ENCODE assay signal across 18 cellular contexts in the genomic region with DNA sequence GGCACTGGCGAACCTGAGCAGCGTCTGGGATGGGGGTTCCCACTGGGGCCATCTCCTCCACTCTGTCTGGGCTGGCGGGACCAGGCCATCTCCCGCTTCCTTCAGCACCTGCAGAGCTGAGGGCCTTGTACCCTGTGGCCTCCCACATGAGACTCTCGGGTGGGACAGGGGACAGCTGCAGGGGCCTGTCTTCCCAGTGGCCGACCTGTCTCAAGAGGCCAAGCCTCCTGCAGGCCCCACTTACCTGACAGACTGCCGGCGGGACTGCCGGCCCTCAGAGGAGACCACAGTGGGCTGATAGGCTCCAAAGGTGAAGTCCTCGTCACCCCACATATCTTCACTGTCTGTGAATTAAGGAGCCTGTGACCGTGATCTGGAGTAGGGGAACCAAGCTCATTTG. TPM values are rescaled to one million over a fixed set of nuclear protein-coding genes. Genes with fewer than 3 reads are reported as not detected.
DNase-seq lines count a peak whose midpoint lies in the region; ATAC-seq and TF ChIP-seq lines count a peak whose summit lies in the region.
"Had no signal": no experiment of that assay in that cellular context is flagged by ENCODE, and none has a peak within 500 bp of the region (broad histone marks: within the 10 kb centered on the region; RNA-seq: fewer than 3 reads in every experiment).

No MANE protein-coding gene starts in this region.

- peaks cover 3% of the 10 kb centered on the region for H3K27me3 Mint-ChIP-seq in nephron progenitor cell (ENCODE audit: low read depth, poor library complexity)
- no peaks in the 10 kb centered on the region for H3K27me3 Mint-ChIP-seq in stimulated activated naive CD8-positive, alpha-beta T cell treated with anti-CD3 and anti-CD28 coated beads, Interleukin-15, amount 100 ng/mL, for 72 hours
- no peaks in the 10 kb centered on the region; the same call in 1 of the 2 replicates for H3K27me3 Mint-ChIP-seq in HFFc6 (ENCODE audit: insufficient read depth)
- H3K27me3 Mint-ChIP-seq: CD4-positive, alpha-beta T cell had no signal

- H3K4me3 Mint-ChIP-seq in nephron progenitor cell (no peak overlapping the region), HFFc6 (no peak overlapping the region)
- H3K4me3 Mint-ChIP-seq in stimulated activated naive CD8-positive, alpha-beta T cell treated with anti-CD3 and anti-CD28 coated beads, Interleukin-15, amount 100 ng/mL, for 72 hours, result no peak overlapping the region
- H3K4me3 Mint-ChIP-seq: CD4-positive, alpha-beta T cell; CD8-positive, alpha-beta T cell had no signal

- TF ChIP-seq CTCF in GM13976 (IDR thresholded peaks at IDR 0.05; ENCODE audit: borderline replicate concordance, control extremely low read depth, extremely low read depth, insufficient read depth, missing control alignments) (no peak), RWPE1 (conservative IDR thresholded peaks at IDR 0.05; ENCODE audit: low read depth) (no peak), nephron progenitor cell (IDR thresholded peaks at IDR 0.05) (no peak), HFFc6 (IDR thresholded peaks at IDR 0.05) (no peak)

- H3K4me1 Mint-ChIP-seq in nephron progenitor cell, result peaks cover 24% of the 10 kb centered on the region
- H3K4me1 Mint-ChIP-seq in stimulated activated naive CD8-positive, alpha-beta T cell treated with anti-CD3 and anti-CD28 coated beads, Interleukin-15, amount 100 ng/mL, for 72 hours, result no peaks in the 10 kb centered on the region
- peaks cover 6% of the 10 kb centered on the region; the same call in 1 of the 2 replicates for H3K4me1 Mint-ChIP-seq in HFFc6 (ENCODE audit: low read depth)

- H3K9me3 Mint-ChIP-seq in nephron progenitor cell (no peaks in the 10 kb centered on the region), HFFc6 (no peaks in the 10 kb centered on the region)
- H3K9me3 Mint-ChIP-seq in stimulated activated naive CD8-positive, alpha-beta T cell treated with anti-CD3 and anti-CD28 coated beads, Interleukin-15, amount 100 ng/mL, for 72 hours, result no peaks in the 10 kb centered on the region
- H3K9me3 Mint-ChIP-seq: CD4-positive, alpha-beta T cell; CD8-positive, alpha-beta T cell had no signal

- POLR2A ChIA-PET in RWPE1 (lab: Yijun Ruan, JAX; ENCODE audit: low non-redundant PET), result no interaction called here

- no peak for ATAC-seq in stimulated activated naive CD8-positive, alpha-beta T cell treated with anti-CD3 and anti-CD28 coated beads, Interleukin-15, amount 100 ng/mL, for 72 hours
- ATAC-seq: CD8-positive, alpha-beta T cell had no signal

- CTCF ChIA-PET in RWPE1 (lab: Yijun Ruan, JAX), result interaction anchor here (0.6 kb wide), 1 partner anchor 192 kb away, joined by 3 read pairs; no protein-coding TSS in a partner anchor

- H3K27ac ChIP-seq in RWPE1, result peak overlapping the region; percentile 71
- H3K27ac ChIP-seq: BLaER1, C4-2B had no signal

- in situ Hi-C loops in GM13976 (cut with MboI; ENCODE audit: low sequenced_read_pairs, unreplicated experiment), result no loop called here

- DNase-seq in GM13976 (ENCODE audit: low spot score) (peak; percentile 13), RWPE1 (ENCODE audit: low spot score) (no peak), nephron progenitor cell (no peak), NOMO-1 treated with dmso at 0.1 percent for 144 hours (lab: John Stamatoyannopoulos, UW; ENCODE audit: unreplicated experiment) (no peak), HFFc6 (no peak)
- no peak for DNase-seq in stimulated activated naive CD8-positive, alpha-beta T cell treated with anti-CD3 and anti-CD28 coated beads, Interleukin-15, amount 100 ng/mL, for 72 hours
- no peak for DNase-seq in activated CD4-positive, CD25-positive, alpha-beta regulatory T cell treated with anti-CD3 and anti-CD28 coated beads, Interleukin-2, amount 50 U/mL, for 72 hours
- DNase-seq: 8988T; ACHN; BE2C; Caco-2; Calu3; CD4-positive, alpha-beta T cell; CD8-positive, alpha-beta T cell; DMS79 treated with DMSO at 0.1 percent for 48 hours; GF-D8 had no signal

- peaks cover 5% of the 10 kb centered on the region for H3K36me3 Mint-ChIP-seq in nephron progenitor cell (ENCODE audit: low read depth)
- no peaks in the 10 kb centered on the region; the same call in 1 of the 2 replicates for H3K36me3 Mint-ChIP-seq in HFFc6 (ENCODE audit: low read depth)

- H3K27ac Mint-ChIP-seq in nephron progenitor cell (peak overlapping the region; percentile 42), HFFc6 (no peak overlapping the region)
- no peak overlapping the region for H3K27ac Mint-ChIP-seq in stimulated activated naive CD8-positive, alpha-beta T cell treated with anti-CD3 and anti-CD28 coated beads, Interleukin-15, amount 100 ng/mL, for 72 hours
- H3K27ac Mint-ChIP-seq: CD4-positive, alpha-beta T cell; CD8-positive, alpha-beta T cell had no signal

RNA-seq across cellular contexts. Expression of a gene that starts 15.7 kb away (rescaled TPM):
- 10 to 100 TPM in 1 of 6 experiments, 1 to 10 TPM in 5; 5.6 to 10.1 (median 6.3) TPM for total RNA-seq in HFFc6 (2021; fragmentation: NEBNext Ultra II Directional; extraction: Animal tissue kit (Norgen Biotek cat#: 25700))

RNA-seq across cellular contexts. Expression of a gene that starts 20.4 kb away (rescaled TPM):
- total RNA-seq in HFFc6 (2021; fragmentation: NEBNext Ultra II Directional; extraction: Animal tissue kit (Norgen Biotek cat#: 25700)), result 10 to 100 TPM; 64.9 to 89.8 (median 70.3) TPM

RNA-seq across cellular contexts. Expression of a gene that starts 28.4 kb away (rescaled TPM):
- 10 to 100 TPM; 10.3 to 12.6 (median 11.0) TPM for total RNA-seq in HFFc6 (2021; fragmentation: NEBNext Ultra II Directional; extraction: Animal tissue kit (Norgen Biotek cat#: 25700))

RNA-seq across cellular contexts. Expression of a gene that starts 46.7 kb away (rescaled TPM):
- total RNA-seq in HFFc6 (2021; fragmentation: NEBNext Ultra II Directional; extraction: Animal tissue kit (Norgen Biotek cat#: 25700)), result 1 to 10 TPM; 1.0 to 2.3 (median 1.5) TPM

RNA-seq across cellular contexts. Expression of a gene that starts 53.9 kb away (rescaled TPM):
- 10 to 100 TPM; 40.4 to 47.2 (median 44.5) TPM for total RNA-seq in HFFc6 (2021; fragmentation: NEBNext Ultra II Directional; extraction: Animal tissue kit (Norgen Biotek cat#: 25700))
